ENCODE assay signal across 2 cellular contexts in genomic region chr2:9234680-9235387, GRCh38.
A peak's percentile ranks its signal among the peaks of the same experiment; 100 is the strongest.
TF ChIP-seq lines count a peak whose summit lies in the region.

No MANE protein-coding gene starts in this region.

TF ChIP-seq in Ishikawa, 13 proteins besides CTCF, POLR2A, EP300 and RAD21 (continued from another document):
- no peak for TF ChIP-seq REST (IDR thresholded peaks at IDR 0.05; ENCODE audit: low read depth)
- 0 out of 2 replicates have a peak, but pooled peaks have one; percentile 43 for TF ChIP-seq FOXM1 (IDR thresholded peaks at IDR 0.05; ENCODE audit: borderline replicate concordance, low read depth)
TF ChIP-seq in Ishikawa: peak in this region for 3.

TF ChIP-seq in K562, 482 proteins besides CTCF, POLR2A, EP300 and RAD21 (continued from another document and continues in another):
- TF ChIP-seq ZMIZ1 (IDR thresholded peaks at IDR 0.05; ENCODE audit: low read depth in 2 of 2, low read length in 2 of 2) (no peak), KAT7 (CRISPR knock-in tag; IDR thresholded peaks at IDR 0.05; ENCODE audit: borderline replicate concordance) (0 out of 2 replicates have a peak, but pooled peaks have one; percentile 40), ZNF174 (CRISPR knock-in tag; IDR thresholded peaks at IDR 0.05) (no peak), ZBTB5 (IDR thresholded peaks at IDR 0.05) (no peak), PRDM10 (IDR thresholded peaks at IDR 0.05; ENCODE audit: partially characterized antibody) (peak; percentile 62), FOXJ2 (tag; IDR thresholded peaks at IDR 0.05) (no peak), MAFF (IDR thresholded peaks at IDR 0.05; ENCODE audit: low read length) (peak; percentile 25; the same call in 1 of the 2 replicates), ZNF586 (CRISPR knock-in tag; conservative IDR thresholded peaks at IDR 0.05) (no peak), ZBTB2 (IDR thresholded peaks at IDR 0.05) (no peak), ZBTB11 (CRISPR knock-in tag; IDR thresholded peaks at IDR 0.05) (no peak), ZNF395 (CRISPR knock-in tag; IDR thresholded peaks at IDR 0.05) (no peak), KLF1 (tag; IDR thresholded peaks at IDR 0.05) (no peak), NUFIP1 (IDR thresholded peaks at IDR 0.05; ENCODE audit: partially characterized antibody) (no peak), HCFC1 (IDR thresholded peaks at IDR 0.05; ENCODE audit: low read depth, low read length) (no peak), FIP1L1 (IDR thresholded peaks at IDR 0.05; ENCODE audit: low read depth, low read length, poor library complexity, severe bottlenecking) (no peak), CGGBP1 (CRISPR knock-in tag; IDR thresholded peaks at IDR 0.05) (no peak), RFX5 (IDR thresholded peaks at IDR 0.05; ENCODE audit: low read depth, low read length) (no peak), RAD51 (IDR thresholded peaks at IDR 0.05; ENCODE audit: borderline replicate concordance, low read depth) (no peak), CBX3 (IDR thresholded peaks at IDR 0.05; ENCODE audit: borderline replicate concordance in 1 of 2, low read length in 2 of 2) (no peak; a peak in 1 of 3 replicates), FOXO4 (CRISPR knock-in tag; IDR thresholded peaks at IDR 0.05) (no peak), SMARCE1 (IDR thresholded peaks at IDR 0.05) (peak; percentile 86), ZNF699 (CRISPR knock-in tag; IDR thresholded peaks at IDR 0.05; ENCODE audit: insufficient replicate concordance) (no peak), PHF21A (IDR thresholded peaks at IDR 0.05; ENCODE audit: borderline replicate concordance, low read depth) (no peak), AFF1 (IDR thresholded peaks at IDR 0.05; ENCODE audit: low read depth in 1 of 2, partially characterized antibody in 2 of 2) (no peak), ZBTB34 (CRISPR knock-in tag; IDR thresholded peaks at IDR 0.05) (no peak), CBX5 (IDR thresholded peaks at IDR 0.05; ENCODE audit: borderline replicate concordance, low read depth) (no peak), YY1 (IDR thresholded peaks at IDR 0.05; ENCODE audit: borderline replicate concordance in 1 of 3, control insufficient read depth in 1 of 3, extremely low read depth in 1 of 3, insufficient read depth in 3 of 3, insufficient read length in 1 of 3, insufficient replicate concordance in 2 of 3, low read depth in 1 of 3, low read length in 2 of 3) (peak in 1 of 3 experiments; percentile 6), ZNF121 (CRISPR knock-in tag; conservative IDR thresholded peaks at IDR 0.05) (no peak), MEF2D (tag; conservative IDR thresholded peaks at IDR 0.05; ENCODE audit: low read depth) (0 out of 2 replicates have a peak, but pooled peaks have one; percentile 37)
